In genomic region chr6:113564401-113565161, GRCh38 we compare ENCODE assay signal across 8 cellular contexts.
DNase-seq lines count a peak whose midpoint lies in the region; ATAC-seq and TF ChIP-seq lines count a peak whose summit lies in the region.

No MANE protein-coding gene starts in this region.

- ATAC-seq in GM21529 (IDR thresholded peaks at IDR 0.05; ENCODE audit: unreplicated experiment): peak; percentile 82
- ATAC-seq in GM21528 (IDR thresholded peaks at IDR 0.05; ENCODE audit: low FRiP score, unreplicated experiment): no peak
- ATAC-seq in natural killer cell treated with Interleukin-12 subunit alpha and Interleukin-12 subunit beta and Interleukin-15 and Interleukin-18, amount 100 ng/mL, for 72 hours: no peak

- H3K27me3 ChIP-seq in right atrium auricular region: no peaks in the 10 kb centered on the region

- peak overlapping the region; percentile 10 to 38 for H3K4me3 ChIP-seq in right atrium auricular region

- no peaks in the 10 kb centered on the region for H3K9me3 Mint-ChIP-seq in natural killer cell treated with Interleukin-12 subunit alpha and Interleukin-12 subunit beta and Interleukin-15 and Interleukin-18, amount 100 ng/mL, for 72 hours

- intact Hi-C loops in posterior vena cava (cut with DNase I): no loop called here

- H3K27ac ChIP-seq in right atrium auricular region: peak overlapping the region; percentile 65 to 67

- no peaks in the 10 kb centered on the region for H3K36me3 ChIP-seq in right atrium auricular region

- DNase-seq in Ammon's horn (ENCODE audit: low spot score): peak; percentile 94
- peak; percentile 46 for DNase-seq in NCI-H1417 treated with DMSO at 0.1 percent for 48 hours (lab: John Stamatoyannopoulos, UW)
- DNase-seq in amygdala (lab: John Stamatoyannopoulos, UW): peak; percentile 15 to 92 (median 73)
- peak; percentile 82 for DNase-seq in right atrium auricular region (ENCODE audit: low spot score)
- peak; percentile 84 for DNase-seq in posterior vena cava (ENCODE audit: low spot score)
- DNase-seq in natural killer cell treated with Interleukin-12 subunit alpha and Interleukin-12 subunit beta and Interleukin-15 and Interleukin-18, amount 100 ng/mL, for 72 hours (ENCODE audit: low spot score): no peak

- H3K9me3 ChIP-seq in right atrium auricular region: no peaks in the 10 kb centered on the region

- peaks cover 0 to 5% of the 10 kb centered on the region in 2 donors for H3K27me3 Mint-ChIP-seq in natural killer cell treated with Interleukin-12 subunit alpha and Interleukin-12 subunit beta and Interleukin-15 and Interleukin-18, amount 100 ng/mL, for 72 hours

- H3K36me3 Mint-ChIP-seq in natural killer cell treated with Interleukin-12 subunit alpha and Interleukin-12 subunit beta and Interleukin-15 and Interleukin-18, amount 100 ng/mL, for 72 hours: no peaks in the 10 kb centered on the region

- no peaks in the 10 kb centered on the region for H3K4me1 Mint-ChIP-seq in natural killer cell treated with Interleukin-12 subunit alpha and Interleukin-12 subunit beta and Interleukin-15 and Interleukin-18, amount 100 ng/mL, for 72 hours (ENCODE audit: low read depth in 2 of 2)

- H3K4me3 Mint-ChIP-seq in natural killer cell treated with Interleukin-12 subunit alpha and Interleukin-12 subunit beta and Interleukin-15 and Interleukin-18, amount 100 ng/mL, for 72 hours: no peak overlapping the region

- TF ChIP-seq CTCF in right atrium auricular region (IDR thresholded peaks at IDR 0.05): peak in 1 of 2 donors; percentile 53

- no peak overlapping the region for H3K27ac Mint-ChIP-seq in natural killer cell treated with Interleukin-12 subunit alpha and Interleukin-12 subunit beta and Interleukin-15 and Interleukin-18, amount 100 ng/mL, for 72 hours

- peaks cover 0 to 15% of the 10 kb centered on the region in 2 donors for H3K4me1 ChIP-seq in right atrium auricular region
